Comparison of ENCODE assay signal across 2 cellular contexts in genomic region chr11:13720940-13721339, GRCh38.
TF ChIP-seq lines count a peak whose summit lies in the region.

No MANE protein-coding gene starts in this region.

TF ChIP-seq in SK-N-SH, 30 proteins besides CTCF, POLR2A, EP300 and RAD21 (continued from another document):
- TF ChIP-seq MXI1 (IDR thresholded peaks at IDR 0.05; ENCODE audit: low read depth, low read length): no peak

TF ChIP-seq in SK-N-SH treated with all-trans-retinoic acid at 6 μM for 48 hours, 23 proteins besides CTCF, POLR2A, EP300 and RAD21 (continued from another document):
- no peak for TF ChIP-seq TCF4 (CRISPR knock-in tag; IDR thresholded peaks at IDR 0.05; ENCODE audit: borderline replicate concordance)
- no peak for TF ChIP-seq ISL1 (CRISPR knock-in tag; IDR thresholded peaks at IDR 0.05)
- no peak for TF ChIP-seq PPARA (CRISPR knock-in tag; IDR thresholded peaks at IDR 0.05; ENCODE audit: borderline replicate concordance)
- no peak for TF ChIP-seq CSDC2 (CRISPR knock-in tag; IDR thresholded peaks at IDR 0.05)
- TF ChIP-seq SNAI2 (CRISPR knock-in tag; IDR thresholded peaks at IDR 0.05): no peak
- TF ChIP-seq TSHZ2 (CRISPR knock-in tag; IDR thresholded peaks at IDR 0.05): no peak
- no peak for TF ChIP-seq RARB (CRISPR knock-in tag; IDR thresholded peaks at IDR 0.05)
- no peak for TF ChIP-seq ZNF70 (CRISPR knock-in tag; IDR thresholded peaks at IDR 0.05)
- TF ChIP-seq, protein P1, sequence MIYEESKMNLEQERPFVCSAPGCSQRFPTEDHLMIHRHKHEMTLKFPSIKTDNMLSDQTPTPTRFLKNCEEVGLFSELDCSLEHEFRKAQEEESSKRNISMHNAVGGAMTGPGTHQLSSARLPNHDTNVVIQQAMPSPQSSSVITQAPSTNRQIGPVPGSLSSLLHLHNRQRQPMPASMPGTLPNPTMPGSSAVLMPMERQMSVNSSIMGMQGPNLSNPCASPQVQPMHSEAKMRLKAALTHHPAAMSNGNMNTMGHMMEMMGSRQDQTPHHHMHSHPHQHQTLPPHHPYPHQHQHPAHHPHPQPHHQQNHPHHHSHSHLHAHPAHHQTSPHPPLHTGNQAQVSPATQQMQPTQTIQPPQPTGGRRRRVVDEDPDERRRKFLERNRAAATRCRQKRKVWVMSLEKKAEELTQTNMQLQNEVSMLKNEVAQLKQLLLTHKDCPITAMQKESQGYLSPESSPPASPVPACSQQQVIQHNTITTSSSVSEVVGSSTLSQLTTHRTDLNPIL (CRISPR knock-in tag; IDR thresholded peaks at IDR 0.05; ENCODE audit: low read depth): no peak
- no peak for TF ChIP-seq ZFP3 (CRISPR knock-in tag; IDR thresholded peaks at IDR 0.05)
TF ChIP-seq in SK-N-SH treated with all-trans-retinoic acid at 6 μM for 48 hours: peak in this region for 0.
